Comparison of ENCODE assay signal across 3 cellular contexts in the genomic region with DNA sequence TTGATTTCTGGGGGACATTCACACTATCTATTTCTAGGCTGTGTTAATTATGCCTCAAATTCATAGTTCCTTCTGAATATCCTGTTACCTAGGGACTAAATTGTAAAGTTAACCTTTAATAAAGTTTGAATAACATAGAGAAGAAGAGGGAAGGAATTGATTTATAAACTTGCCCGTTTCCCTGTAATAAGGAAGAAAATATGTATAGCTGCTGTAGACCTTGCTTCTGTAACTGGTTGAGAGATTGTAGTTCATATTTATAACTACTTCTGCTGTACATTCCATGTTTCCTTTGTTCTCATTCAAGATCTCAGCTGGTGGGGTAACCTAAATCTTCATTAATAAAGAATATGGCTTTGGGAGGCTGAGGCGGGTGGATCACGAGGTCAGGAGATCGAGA.
"Had no signal": no experiment of that assay in that cellular context is flagged by ENCODE, and none has a peak within 500 bp of the region (broad histone marks: within the 10 kb centered on the region; RNA-seq: fewer than 3 reads in every experiment).

No MANE protein-coding gene starts in this region.

- DNase-seq: H9 had no signal

- FAIRE-seq: H1 had no signal

- H2AFZ ChIP-seq: GM23338 had no signal

- H3K4me2 ChIP-seq: GM23338 had no signal

- H3K4me3 ChIP-seq: GM23338 had no signal

- ATAC-seq: GM23338 had no signal
